Comparison of ENCODE assay signal across 15 cellular contexts in genomic region chr11:115126092-115126491, GRCh38.
DNase-seq lines count a peak whose midpoint lies in the region; ATAC-seq lines count a peak whose summit lies in the region.
"Had no signal": no experiment of that assay in that cellular context is flagged by ENCODE, and none has a peak within 500 bp of the region (broad histone marks: within the 10 kb centered on the region; RNA-seq: fewer than 3 reads in every experiment).

No MANE protein-coding gene starts in this region.

- no peaks in the 10 kb centered on the region for H3K27me3 ChIP-seq in BLaER1

- H3K9me3 ChIP-seq in BLaER1: no peaks in the 10 kb centered on the region; the same call in 1 of the 2 replicates

- H3K4me3 ChIP-seq in BLaER1: no peak overlapping the region

- H3K4me2 ChIP-seq in BLaER1: peak overlapping the region; percentile 50

- ATAC-seq in GM19372 (IDR thresholded peaks at IDR 0.05; ENCODE audit: low read depth, unreplicated experiment): peak; percentile 15
- ATAC-seq in HG02642 (IDR thresholded peaks at IDR 0.05; ENCODE audit: poor library complexity, unreplicated experiment): peak; percentile 35
- ATAC-seq in HG03280 (IDR thresholded peaks at IDR 0.05; ENCODE audit: unreplicated experiment): peak; percentile 7
- no peak for ATAC-seq in activated CD8-positive, alpha-beta T cell treated with anti-CD3 and anti-CD28 coated beads, Interleukin-2, amount 10 ng/mL, durations not matched to agents 7 days and 5 days
- ATAC-seq: activated T-cell treated with anti-CD3 and anti-CD28 coated beads, Interleukin-2, amount 50 U/mL, for 4 hours had no signal

- H3K27ac ChIP-seq in BLaER1: no peak overlapping the region
- H3K27ac ChIP-seq: parathyroid adenoma had no signal

- POLR2A ChIA-PET in activated CD8-positive, alpha-beta T cell treated with anti-CD3 and anti-CD28 coated beads, Interleukin-2, amount 10 ng/mL, durations not matched to agents 7 days and 5 days (lab: Charles Lee): no interaction called here

- H3K9me3 Mint-ChIP-seq in activated CD8-positive, alpha-beta T cell treated with anti-CD3 and anti-CD28 coated beads, Interleukin-2, amount 10 ng/mL, durations not matched to agents 7 days and 5 days (ENCODE audit: insufficient read depth): no peaks in the 10 kb centered on the region
- H3K9me3 Mint-ChIP-seq: activated T-cell treated with anti-CD3 and anti-CD28 coated beads, Interleukin-2, amount 50 U/mL, for 4 hours had no signal

- H3K4me1 Mint-ChIP-seq in activated CD8-positive, alpha-beta T cell treated with anti-CD3 and anti-CD28 coated beads, Interleukin-2, amount 10 ng/mL, durations not matched to agents 7 days and 5 days (ENCODE audit: low read depth): no peaks in the 10 kb centered on the region

- no peaks in the 10 kb centered on the region for H3K27me3 Mint-ChIP-seq in activated CD8-positive, alpha-beta T cell treated with anti-CD3 and anti-CD28 coated beads, Interleukin-2, amount 10 ng/mL, durations not matched to agents 7 days and 5 days (ENCODE audit: low read depth)

- no peak overlapping the region for H3K9ac ChIP-seq in BLaER1
- H3K9ac ChIP-seq: parathyroid adenoma had no signal

- no peak overlapping the region for H3K4me3 Mint-ChIP-seq in activated CD8-positive, alpha-beta T cell treated with anti-CD3 and anti-CD28 coated beads, Interleukin-2, amount 10 ng/mL, durations not matched to agents 7 days and 5 days
- H3K4me3 Mint-ChIP-seq: activated T-cell treated with anti-CD3 and anti-CD28 coated beads, Interleukin-2, amount 50 U/mL, for 4 hours had no signal

- H3K4me1 ChIP-seq in BLaER1: peaks cover 51% of the 10 kb centered on the region
- H3K4me1 ChIP-seq: parathyroid adenoma had no signal

- H4K20me1 ChIP-seq in BLaER1: no peaks in the 10 kb centered on the region

- in situ Hi-C loops in ACHN (cut with HindIII; ENCODE audit: low pct_ligation_motif_present, low pct_unique_long_range_greater_than_20kb, low sequenced_read_pairs): no loop called here

- H3K27ac Mint-ChIP-seq in activated CD8-positive, alpha-beta T cell treated with anti-CD3 and anti-CD28 coated beads, Interleukin-2, amount 10 ng/mL, durations not matched to agents 7 days and 5 days: no peak overlapping the region

- H3K36me3 Mint-ChIP-seq in activated CD8-positive, alpha-beta T cell treated with anti-CD3 and anti-CD28 coated beads, Interleukin-2, amount 10 ng/mL, durations not matched to agents 7 days and 5 days (ENCODE audit: low read depth): no peaks in the 10 kb centered on the region

- DNase-seq in ACHN: no peak
- no peak for DNase-seq in NCI-H146 (lab: John Stamatoyannopoulos, UW)
- DNase-seq in DMS79 (lab: John Stamatoyannopoulos, UW): no peak
- DNase-seq in activated CD8-positive, alpha-beta T cell treated with anti-CD3 and anti-CD28 coated beads, Interleukin-2, amount 10 ng/mL, durations not matched to agents 7 days and 5 days: no peak
- DNase-seq: activated CD4-positive, CD25-positive, alpha-beta regulatory T cell; activated T-cell treated with anti-CD3 and anti-CD28 coated beads, Interleukin-2, amount 50 U/mL, for 4 hours; amygdala; COR-L47; dermis blood vessel endothelial cell; stimulated activated CD4-positive, alpha-beta T cell treated with anti-CD3 and anti-CD28 coated beads, Interleukin-15, amount 100 ng/mL, for 24 hours had no signal

- no peaks in the 10 kb centered on the region for H3K36me3 ChIP-seq in BLaER1

- CTCF ChIA-PET in activated CD8-positive, alpha-beta T cell treated with anti-CD3 and anti-CD28 coated beads, Interleukin-2, amount 10 ng/mL, durations not matched to agents 7 days and 5 days (lab: Charles Lee): no interaction called here
